In genomic region chr15:41930867-41931222, GRCh38 we compare ENCODE assay signal across 1 cellular context.
TF ChIP-seq lines count a peak whose summit lies in the region.

No MANE protein-coding gene starts in this region.

TF ChIP-seq in HCT116, 20 proteins besides CTCF, POLR2A, EP300 and RAD21:
- TF ChIP-seq, protein P1, sequence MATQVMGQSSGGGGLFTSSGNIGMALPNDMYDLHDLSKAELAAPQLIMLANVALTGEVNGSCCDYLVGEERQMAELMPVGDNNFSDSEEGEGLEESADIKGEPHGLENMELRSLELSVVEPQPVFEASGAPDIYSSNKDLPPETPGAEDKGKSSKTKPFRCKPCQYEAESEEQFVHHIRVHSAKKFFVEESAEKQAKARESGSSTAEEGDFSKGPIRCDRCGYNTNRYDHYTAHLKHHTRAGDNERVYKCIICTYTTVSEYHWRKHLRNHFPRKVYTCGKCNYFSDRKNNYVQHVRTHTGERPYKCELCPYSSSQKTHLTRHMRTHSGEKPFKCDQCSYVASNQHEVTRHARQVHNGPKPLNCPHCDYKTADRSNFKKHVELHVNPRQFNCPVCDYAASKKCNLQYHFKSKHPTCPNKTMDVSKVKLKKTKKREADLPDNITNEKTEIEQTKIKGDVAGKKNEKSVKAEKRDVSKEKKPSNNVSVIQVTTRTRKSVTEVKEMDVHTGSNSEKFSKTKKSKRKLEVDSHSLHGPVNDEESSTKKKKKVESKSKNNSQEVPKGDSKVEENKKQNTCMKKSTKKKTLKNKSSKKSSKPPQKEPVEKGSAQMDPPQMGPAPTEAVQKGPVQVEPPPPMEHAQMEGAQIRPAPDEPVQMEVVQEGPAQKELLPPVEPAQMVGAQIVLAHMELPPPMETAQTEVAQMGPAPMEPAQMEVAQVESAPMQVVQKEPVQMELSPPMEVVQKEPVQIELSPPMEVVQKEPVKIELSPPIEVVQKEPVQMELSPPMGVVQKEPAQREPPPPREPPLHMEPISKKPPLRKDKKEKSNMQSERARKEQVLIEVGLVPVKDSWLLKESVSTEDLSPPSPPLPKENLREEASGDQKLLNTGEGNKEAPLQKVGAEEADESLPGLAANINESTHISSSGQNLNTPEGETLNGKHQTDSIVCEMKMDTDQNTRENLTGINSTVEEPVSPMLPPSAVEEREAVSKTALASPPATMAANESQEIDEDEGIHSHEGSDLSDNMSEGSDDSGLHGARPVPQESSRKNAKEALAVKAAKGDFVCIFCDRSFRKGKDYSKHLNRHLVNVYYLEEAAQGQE (IDR thresholded peaks at IDR 0.05; ENCODE audit: low read depth), result no peak
- TF ChIP-seq SIN3A (IDR thresholded peaks at IDR 0.05; ENCODE audit: low read depth), result no peak
- TF ChIP-seq ELF1 (IDR thresholded peaks at IDR 0.05; ENCODE audit: borderline replicate concordance, low read depth), result no peak
- TF ChIP-seq JUND (IDR thresholded peaks at IDR 0.05), result no peak
- TF ChIP-seq EZH2phosphoT487 (IDR thresholded peaks at IDR 0.05; ENCODE audit: borderline replicate concordance), result no peak
- no peak for TF ChIP-seq EGR1 (IDR thresholded peaks at IDR 0.05; ENCODE audit: low read depth)
- TF ChIP-seq, protein P2, sequence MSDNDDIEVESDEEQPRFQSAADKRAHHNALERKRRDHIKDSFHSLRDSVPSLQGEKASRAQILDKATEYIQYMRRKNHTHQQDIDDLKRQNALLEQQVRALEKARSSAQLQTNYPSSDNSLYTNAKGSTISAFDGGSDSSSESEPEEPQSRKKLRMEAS (IDR thresholded peaks at IDR 0.05), result no peak
- no peak for TF ChIP-seq ZNF274 (IDR thresholded peaks at IDR 0.05; ENCODE audit: low read depth, low read length)
- no peak for TF ChIP-seq POLR2AphosphoS5 (IDR thresholded peaks at IDR 0.05; ENCODE audit: low read depth, low read length)
- TF ChIP-seq FOSL1 (IDR thresholded peaks at IDR 0.05; ENCODE audit: low read depth), result no peak
- TF ChIP-seq EZH2 (IDR thresholded peaks at IDR 0.05), result no peak
- TF ChIP-seq SP1 (IDR thresholded peaks at IDR 0.05; ENCODE audit: low read depth), result no peak
- no peak for TF ChIP-seq CBX3 (IDR thresholded peaks at IDR 0.05; ENCODE audit: low read depth)
- no peak for TF ChIP-seq YY1 (IDR thresholded peaks at IDR 0.05; ENCODE audit: extremely low read depth, insufficient replicate concordance, low read depth, low read length)
TF ChIP-seq in HCT116: peak in this region for 0.
